Comparison of ENCODE assay signal across 19 cellular contexts in genomic region chr6:39411465-39411864, GRCh38.
DNase-seq lines count a peak whose midpoint lies in the region; ATAC-seq and TF ChIP-seq lines count a peak whose summit lies in the region.
"Had no signal": no experiment of that assay in that cellular context is flagged by ENCODE, and none has a peak within 500 bp of the region (broad histone marks: within the 10 kb centered on the region; RNA-seq: fewer than 3 reads in every experiment).

No MANE protein-coding gene starts in this region.

- H3K4me3 ChIP-seq in AG10803 (ENCODE audit: low read length): no peak overlapping the region
- no peak overlapping the region for H3K4me3 ChIP-seq in MG63
- H3K4me3 ChIP-seq: upper lobe of right lung had no signal

- H3K27me3 ChIP-seq in MG63: no peaks in the 10 kb centered on the region
- H3K27me3 ChIP-seq: upper lobe of right lung had no signal

- peak overlapping the region; percentile 81 for H3K27ac ChIP-seq in caudate nucleus (ENCODE audit: low read depth, low read length)
- H3K27ac ChIP-seq: HL-60, KMS-11, upper lobe of right lung had no signal

- no peaks in the 10 kb centered on the region for H3K36me3 ChIP-seq in MG63
- H3K36me3 ChIP-seq: upper lobe of right lung had no signal

- TF ChIP-seq CTCF in AG10803 (conservative IDR thresholded peaks at IDR 0.05; ENCODE audit: low read length): no peak

- DNase-seq in AG10803 (ENCODE audit: low read depth): peak; percentile 59
- peak; percentile 27 for DNase-seq in MG63
- peak in 8 of 61 donors; percentile 9 to 64 (median 24) for DNase-seq in caudate nucleus (lab: John Stamatoyannopoulos, UW)
- peak; percentile 42 for DNase-seq in iris pigment epithelial cell (ENCODE audit: low read depth)
- DNase-seq in OCI-M2 (lab: John Stamatoyannopoulos, UW; ENCODE audit: unreplicated experiment): no peak
- no peak for DNase-seq in medulla oblongata (ENCODE audit: extremely low spot score)
- DNase-seq: activated effector memory CD4-positive, alpha-beta T cell treated with Interleukin-2 at 50 U/mL for 16 hours; CD4-positive, alpha-beta memory T cell; NCI-H1417 treated with DMSO at 0.1 percent for 48 hours; NCI-H2171 treated with DMSO at 0.1 percent for 48 hours; NCI-H82; RPMI8226; stimulated activated naive CD4-positive, alpha-beta T cell treated with Interleukin-2 at 50 U/mL for 16 hours; T-helper 1 cell; upper lobe of right lung had no signal

- H3K9me3 ChIP-seq in MG63: no peaks in the 10 kb centered on the region
- H3K9me3 ChIP-seq: upper lobe of right lung had no signal

- no peak for ATAC-seq in HG02884 (IDR thresholded peaks at IDR 0.05; ENCODE audit: unreplicated experiment)
- no peak for ATAC-seq in GM18907 (IDR thresholded peaks at IDR 0.05; ENCODE audit: unreplicated experiment)
- ATAC-seq: upper lobe of right lung had no signal

Comparison
In these comparisons a context has a peak if more than half of its experiments do, and no peak if none do; other contexts are left out.
1. DNase-seq: peak in AG10803 (single experiment), MG63 (single experiment) and iris pigment epithelial cell (single experiment); none in OCI-M2 (single experiment) and medulla oblongata (single experiment).